In genomic region chr7:96709381-96710228, GRCh38 we compare ENCODE assay signal across 8 cellular contexts. TPM values are rescaled to one million over a fixed set of nuclear protein-coding genes. Genes with fewer than 3 reads are reported as not detected.
DNase-seq lines count a peak whose midpoint lies in the region; ATAC-seq and TF ChIP-seq lines count a peak whose summit lies in the region.

Gene SEM1, minus strand, starts transcription at chr7:96709846. Its CDS starts 83 bp downstream, at chr7:96709763.

- 0 out of 2 replicates have a peak, but pooled peaks cover 9% of the 10 kb centered on the region for H3K36me3 ChIP-seq in PC-3 (ENCODE audit: low read depth, low read length)
- H3K36me3 ChIP-seq in esophagus muscularis mucosa: peaks cover 0 to 3% (median 0%) of the 10 kb centered on the region in 4 donors
- peaks cover 0 to 5% of the 10 kb centered on the region in 2 donors for H3K36me3 ChIP-seq in muscle layer of duodenum (ENCODE audit: control insufficient read depth in 1 of 2, insufficient read depth in 2 of 2, low read length in 2 of 2)

- WGBS in esophagus muscularis mucosa: 2% methylated on average over 39 of the region's 46 CpGs

- H3K4me3 Mint-ChIP-seq in activated T-cell treated with anti-CD3 and anti-CD28 coated beads, Interleukin-2, amount 50 U/mL, for 4 hours: peak within 1 kb of the TSS; percentile 100

- H3F3A ChIP-seq in PC-3 (ENCODE audit: low read length, unreplicated experiment): no peaks in the 10 kb centered on the region

- H3K36me3 Mint-ChIP-seq in activated T-cell treated with anti-CD3 and anti-CD28 coated beads, Interleukin-2, amount 50 U/mL, for 4 hours (ENCODE audit: insufficient read depth): peaks cover 17% of the 10 kb centered on the region

- H3K9me3 ChIP-seq in PC-3 (ENCODE audit: low read length) (no peaks in the 10 kb centered on the region), esophagus muscularis mucosa (no peaks in the 10 kb centered on the region), muscle layer of duodenum (ENCODE audit: control insufficient read depth in 1 of 2, low read length in 2 of 2) (peaks cover 0 to 8% of the 10 kb centered on the region in 2 donors)

- H3K9me2 ChIP-seq in PC-3 (replicated peaks; ENCODE audit: low read length): no peaks in the 10 kb centered on the region

- peak within 1 kb of the TSS; percentile 95 for H3K9ac ChIP-seq in PC-3 (ENCODE audit: low read length)

- TF ChIP-seq CTCF in PC-3 (conservative IDR thresholded peaks at IDR 0.05; ENCODE audit: low read depth, low read length) (no peak), esophagus muscularis mucosa (IDR thresholded peaks at IDR 0.05) (no peak)

- no peaks in the 10 kb centered on the region for H3K27me3 ChIP-seq in PC-3 (ENCODE audit: low read length)
- peaks cover 0 to 4% (median 0%) of the 10 kb centered on the region in 4 donors for H3K27me3 ChIP-seq in esophagus muscularis mucosa
- H3K27me3 ChIP-seq in muscle layer of duodenum (ENCODE audit: low read depth, low read length): no peaks in the 10 kb centered on the region

- peak within 1 kb of the TSS; percentile 93 for H3K4me2 ChIP-seq in PC-3 (ENCODE audit: low read length)

- TF ChIP-seq EP300 in esophagus muscularis mucosa (IDR thresholded peaks at IDR 0.05): no peak

- H3K4me1 ChIP-seq in PC-3 (ENCODE audit: insufficient read depth, low read length): peaks cover 17% of the 10 kb centered on the region
- H3K4me1 ChIP-seq in esophagus muscularis mucosa: peaks cover 21 to 37% (median 23%) of the 10 kb centered on the region in 4 donors
- H3K4me1 ChIP-seq in muscle layer of duodenum (ENCODE audit: control insufficient read depth in 1 of 2, insufficient read depth in 2 of 2, low read length in 2 of 2): peaks cover 3 to 18% of the 10 kb centered on the region in 2 donors

- peak within 1 kb of the TSS; percentile 98 for H2AFZ ChIP-seq in PC-3 (ENCODE audit: low read length)

- H3K27ac ChIP-seq in PC-3 (ENCODE audit: low read length): peak within 1 kb of the TSS; percentile 74
- peak within 1 kb of the TSS; percentile 80 to 90 (median 85) for H3K27ac ChIP-seq in esophagus muscularis mucosa (replicated peaks in 1 of 4)
- H3K27ac ChIP-seq in muscle layer of duodenum (ENCODE audit: low read length): peak within 1 kb of the TSS; percentile 88

- TSS peak; percentile 68 for BruUV-seq in PC-3 (replicated peaks; lab: Mats Ljungman, UMichigan)

- peaks cover 3% of the 10 kb centered on the region for H3K27me3 Mint-ChIP-seq in activated T-cell treated with anti-CD3 and anti-CD28 coated beads, Interleukin-2, amount 50 U/mL, for 4 hours (ENCODE audit: low read depth)

- POLR2A ChIA-PET in PC-3 (lab: Charles Lee; ENCODE audit: unreplicated experiment): interaction anchor here (0.6 kb wide), 1 partner anchor 55 kb away, joined by 3 read pairs; no protein-coding TSS in a partner anchor

- DNase-seq in DMS114 treated with DMSO at 0.1 percent for 48 hours (lab: John Stamatoyannopoulos, UW; ENCODE audit: unreplicated experiment) (peak; percentile 78), HuH-7 (ENCODE audit: low spot score) (peak; percentile 70), PC-3 (peak; percentile 81), esophagus muscularis mucosa (ENCODE audit: extremely low spot score) (peak; percentile 95)
- peak; percentile 52 for DNase-seq in activated T-cell treated with anti-CD3 and anti-CD28 coated beads, Interleukin-2, amount 50 U/mL, for 4 hours
- peak; percentile 40 to 58 for DNase-seq in stimulated activated CD8-positive, alpha-beta memory T cell treated with anti-CD3 and anti-CD28 coated beads, Interleukin-7, amount 100 ng/mL, for 4 hours (ENCODE audit: low read depth in 2 of 2)

- H3K4me1 Mint-ChIP-seq in activated T-cell treated with anti-CD3 and anti-CD28 coated beads, Interleukin-2, amount 50 U/mL, for 4 hours (ENCODE audit: low read depth): peaks cover 41% of the 10 kb centered on the region

- H4K20me1 ChIP-seq in PC-3 (ENCODE audit: low read length): peaks cover 21% of the 10 kb centered on the region

- ATAC-seq in GM21515 (IDR thresholded peaks at IDR 0.05; ENCODE audit: unreplicated experiment): peak; percentile 92
- ATAC-seq in PC-3: peak; percentile 96
- peak; percentile 89 to 90 for ATAC-seq in activated T-cell treated with anti-CD3 and anti-CD28 coated beads, Interleukin-2, amount 50 U/mL, for 4 hours

- no peak for TF ChIP-seq POLR2A in esophagus muscularis mucosa (IDR thresholded peaks at IDR 0.05; ENCODE audit: low read depth)

- CTCF ChIA-PET in PC-3 (lab: Charles Lee): no interaction called here

- H3K9me3 Mint-ChIP-seq in activated T-cell treated with anti-CD3 and anti-CD28 coated beads, Interleukin-2, amount 50 U/mL, for 4 hours: peaks cover 11% of the 10 kb centered on the region

- H3K4me3 ChIP-seq in PC-3 (ENCODE audit: low read length): peak within 1 kb of the TSS; percentile 92
- H3K4me3 ChIP-seq in esophagus muscularis mucosa: peak within 1 kb of the TSS; percentile 75 to 84 (median 78)
- H3K4me3 ChIP-seq in muscle layer of duodenum (ENCODE audit: low read depth in 1 of 2, low read length in 2 of 2): peak within 1 kb of the TSS; percentile 89 to 96

- intact Hi-C loops in PC-3 (cut with micrococcal nuclease) (loop anchor here (5.0 to 10.0 kb wide), 5 partner anchors 112 to 635 kb away; partner anchors contain the start of gene SLC25A13), esophagus muscularis mucosa (cut with DNase I) (no loop called here)

- H3K79me2 ChIP-seq in PC-3 (ENCODE audit: low read length): peaks cover 51% of the 10 kb centered on the region

RNA-seq across cellular contexts. Expression of gene SEM1, which starts in this region (rescaled TPM):
- total RNA-seq in PC-3 (2014; rRNA removed) (263 and 292 TPM in 2 replicates), esophagus muscularis mucosa (10 to 100 TPM; 17.4 to 61.5 (median 24.9) TPM)
- 10 to 100 TPM; 58.0 to 77.1 (median 63.0) TPM for total RNA-seq in activated T-cell treated with anti-CD3 and anti-CD28 coated beads, Interleukin-2, amount 50 U/mL, for 4 hours

Comparison
In these comparisons a context has a peak if more than half of its experiments do, and no peak if none do; other contexts are left out.
1. Peak in every context shown above with its lines: DNase-seq, ATAC-seq, H3K4me3 ChIP-seq and H3K27ac ChIP-seq.